ENCODE assay signal across 8 cellular contexts in the genomic region with DNA sequence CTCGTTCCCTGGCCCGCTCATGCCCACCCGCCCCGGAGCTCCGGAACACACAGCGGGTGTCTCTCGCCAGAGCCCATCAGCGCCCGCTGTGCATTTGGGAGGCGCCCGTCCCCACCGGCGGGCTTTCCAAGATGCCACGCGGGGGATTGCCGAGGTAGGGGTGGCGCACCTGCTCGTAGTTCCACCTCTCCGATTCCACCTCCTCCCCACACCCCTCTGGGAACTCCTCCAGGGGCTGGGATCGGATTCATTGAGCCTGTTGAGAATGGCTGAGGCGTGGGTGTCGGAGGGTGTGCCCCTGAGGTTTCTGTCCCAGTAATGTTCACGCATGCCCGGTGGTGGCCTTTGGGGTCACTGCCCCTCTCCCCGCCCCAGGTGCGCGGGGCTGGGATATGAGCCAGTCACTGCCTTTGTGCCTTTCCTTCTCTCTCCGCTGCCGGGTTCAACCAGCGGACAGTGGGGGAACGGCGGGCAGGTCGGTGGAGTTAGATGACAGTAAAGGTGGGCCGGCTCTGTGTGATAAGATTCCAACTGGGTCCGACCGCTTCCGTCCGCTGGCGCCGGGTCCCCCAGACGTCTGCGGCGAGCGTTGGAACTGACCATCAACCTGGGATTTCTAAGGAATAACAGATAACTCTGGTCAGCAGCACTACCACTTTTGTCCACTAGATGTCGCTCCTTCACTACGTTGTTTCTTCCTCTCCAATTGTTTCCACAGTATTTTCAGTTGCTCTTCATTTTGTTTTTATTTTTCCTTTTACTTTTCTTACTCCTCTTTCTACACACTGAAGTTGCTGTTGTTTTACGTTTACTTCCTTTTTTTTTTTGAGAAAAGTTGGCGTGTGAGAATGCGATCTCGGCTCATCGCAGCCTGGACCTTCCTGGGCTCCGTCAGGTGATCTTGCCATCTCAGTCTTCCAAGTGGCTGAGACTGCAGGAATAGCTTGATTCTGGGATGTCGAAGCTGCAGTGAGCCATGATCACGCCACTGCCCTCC.
DNase-seq lines count a peak whose midpoint lies in the region; ATAC-seq and TF ChIP-seq lines count a peak whose summit lies in the region.

No MANE protein-coding gene starts in this region.

- DNase-seq in CD8-positive, alpha-beta memory T cell, result peak in 4 of 5 donors; percentile 45 to 55 (median 50)
- DNase-seq in SHP77 (lab: John Stamatoyannopoulos, UW) (peak; percentile 46), glomerular endothelial cell (ENCODE audit: extremely low read depth, low read depth, low spot score) (peak; percentile 54), osteocyte (ENCODE audit: extremely low spot score, unreplicated experiment) (peak; percentile 88), transverse colon (peak; percentile 71)
- DNase-seq in activated naive CD4-positive, alpha-beta T cell treated with anti-CD3 and anti-CD28 coated beads, Interleukin-2, amount 50 U/mL, for 16 hours, result peak; percentile 54

- no peaks in the 10 kb centered on the region for H3K27me3 ChIP-seq in CD8-positive, alpha-beta memory T cell (ENCODE audit: insufficient read depth, low read length, poor library complexity, severe bottlenecking)
- H3K27me3 ChIP-seq in HUES6 (ENCODE audit: control insufficient read depth, insufficient read depth, low read length) (no peaks in the 10 kb centered on the region; the same call in 1 of the 2 replicates), transverse colon (peaks cover 14% of the 10 kb centered on the region)

- POLR2A ChIA-PET in CD8-positive, alpha-beta memory T cell (lab: Charles Lee), result no interaction called here

- peak; percentile 74 for ATAC-seq in GM19397 (IDR thresholded peaks at IDR 0.05; ENCODE audit: unreplicated experiment)

- H3K9me3 ChIP-seq in CD8-positive, alpha-beta memory T cell (ENCODE audit: low read length), result no peaks in the 10 kb centered on the region
- peaks cover 38% of the 10 kb centered on the region; the same call in 1 of the 2 replicates for H3K9me3 ChIP-seq in HUES6 (ENCODE audit: control insufficient read depth, insufficient read depth, low read depth, low read length)
- H3K9me3 ChIP-seq in transverse colon, result no peaks in the 10 kb centered on the region

- no peak for TF ChIP-seq POLR2A in transverse colon (IDR thresholded peaks at IDR 0.05)

- TF ChIP-seq CTCF in osteocyte (IDR thresholded peaks at IDR 0.05), result peak; percentile 91
- peak; percentile 95 to 99 (median 98) for TF ChIP-seq CTCF in transverse colon (IDR thresholded peaks at IDR 0.05)

- H3K4me3 Mint-ChIP-seq in CD8-positive, alpha-beta memory T cell, result peak overlapping the region in 6 of 7 donors; percentile 68 to 89 (median 73)
- H3K4me3 Mint-ChIP-seq in osteocyte (ENCODE audit: unreplicated experiment), result peak overlapping the region; percentile 61

- H3K4me1 Mint-ChIP-seq in CD8-positive, alpha-beta memory T cell, result peaks cover 8 to 15% (median 13%) of the 10 kb centered on the region in 3 donors
- H3K4me1 Mint-ChIP-seq in osteocyte (ENCODE audit: unreplicated experiment), result no peaks in the 10 kb centered on the region

- no peak overlapping the region for H3K27ac ChIP-seq in CD8-positive, alpha-beta memory T cell (ENCODE audit: low read depth, low read length)
- H3K27ac ChIP-seq in HUES6 (ENCODE audit: low read depth, low read length) (no peak overlapping the region), transverse colon (no peak overlapping the region)

- H3K9me3 Mint-ChIP-seq in CD8-positive, alpha-beta memory T cell, result no peaks in the 10 kb centered on the region
- H3K9me3 Mint-ChIP-seq in osteocyte (ENCODE audit: unreplicated experiment), result no peaks in the 10 kb centered on the region

- no peak for TF ChIP-seq EP300 in transverse colon (IDR thresholded peaks at IDR 0.05; ENCODE audit: low read depth)

- H3K27ac Mint-ChIP-seq in CD8-positive, alpha-beta memory T cell, result peak overlapping the region in 4 of 8 donors; percentile 37 to 74 (median 63)
- no peak overlapping the region for H3K27ac Mint-ChIP-seq in osteocyte (ENCODE audit: unreplicated experiment)

- peak overlapping the region; percentile 57 for H3K9ac ChIP-seq in HUES6 (ENCODE audit: low read length)

- peak overlapping the region; percentile 6 for H3K4me3 ChIP-seq in CD8-positive, alpha-beta memory T cell (ENCODE audit: low read length)
- peak overlapping the region; percentile 54; the same call in 1 of the 2 replicates for H3K4me3 ChIP-seq in HUES6 (ENCODE audit: low read depth, low read length)
- peak overlapping the region in 3 of 4 donors; percentile 13 to 54 (median 24) for H3K4me3 ChIP-seq in transverse colon

- intact Hi-C loops in transverse colon (cut with DNase I; ENCODE audit: low total_unique reads), result loop anchor here (5.0 kb wide), 1 partner anchor 179 kb away; a partner anchor contains a TSS

- peaks cover 4% of the 10 kb centered on the region for H3K4me1 ChIP-seq in CD8-positive, alpha-beta memory T cell (ENCODE audit: insufficient read depth, low read length)
- no peaks in the 10 kb centered on the region for H3K4me1 ChIP-seq in HUES6 (ENCODE audit: control insufficient read depth, insufficient read depth, low read length)
- H3K4me1 ChIP-seq in transverse colon, result peaks cover 0 to 8% (median 7%) of the 10 kb centered on the region in 4 donors

- CTCF ChIA-PET in CD8-positive, alpha-beta memory T cell (lab: Charles Lee), result interaction anchor here (0.6 to 2.0 kb wide), 6 partner anchors 22 to 1134 kb away, joined by 3 to 10 read pairs (median 4); a partner anchor contains a TSS

- WGBS in transverse colon (ENCODE audit: low coverage in 1 of 2), 2 donors, result 7 to 28% methylated on average over 6 to 49 of the region's 54 CpGs

- in situ Hi-C loops in transverse colon (cut with MboI; ENCODE audit: low pct_ligation_motif_present in 1 of 4, low pct_unique_long_range_greater_than_20kb in 1 of 4, low sequenced_read_pairs in 3 of 4), result loop anchor here in 3 of 4 donors (10.0 to 25.0 kb wide), 5 partner anchors 174 to 1149 kb away; a partner anchor contains a TSS

- no peaks in the 10 kb centered on the region for H3K36me3 Mint-ChIP-seq in CD8-positive, alpha-beta memory T cell
- no peaks in the 10 kb centered on the region for H3K36me3 Mint-ChIP-seq in osteocyte (ENCODE audit: unreplicated experiment)

- H3K36me3 ChIP-seq in CD8-positive, alpha-beta memory T cell (ENCODE audit: insufficient read depth, low read length), result no peaks in the 10 kb centered on the region
- H3K36me3 ChIP-seq in HUES6 (ENCODE audit: control insufficient read depth, insufficient read depth, low read length), result no peaks in the 10 kb centered on the region
- no peaks in the 10 kb centered on the region for H3K36me3 ChIP-seq in transverse colon

- peaks cover 8 to 21% of the 10 kb centered on the region in 2 donors for H3K27me3 Mint-ChIP-seq in CD8-positive, alpha-beta memory T cell
- no peaks in the 10 kb centered on the region for H3K27me3 Mint-ChIP-seq in osteocyte (ENCODE audit: unreplicated experiment)
